Comparison of ENCODE assay signal across 33 cellular contexts in the genomic region with DNA sequence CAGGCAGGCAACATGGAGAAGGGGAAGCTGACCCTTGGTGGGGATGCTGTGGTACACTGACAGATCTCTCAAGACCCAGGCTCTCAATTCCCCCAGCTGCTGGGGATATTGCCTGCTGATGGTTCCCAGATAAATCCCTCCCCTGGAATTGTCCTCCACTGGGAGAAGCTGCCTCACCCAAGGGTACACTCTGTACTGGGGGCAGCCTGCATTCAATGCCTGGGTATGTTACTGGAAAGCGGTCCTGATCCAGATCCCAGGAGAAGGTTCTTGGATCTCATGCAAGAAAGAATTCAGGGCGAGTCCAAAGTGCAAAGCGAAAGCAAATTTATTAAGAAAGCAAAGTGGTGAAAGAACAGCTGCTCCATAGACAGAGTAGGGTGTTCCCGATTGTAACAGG.
"Had no signal": no experiment of that assay in that cellular context is flagged by ENCODE, and none has a peak within 500 bp of the region (broad histone marks: within the 10 kb centered on the region; RNA-seq: fewer than 3 reads in every experiment).

No MANE protein-coding gene starts in this region.

- DNase-seq: activated CD4-positive, alpha-beta memory T cell treated with anti-CD3 and anti-CD28 coated beads, Interleukin-2, amount 10 ng/mL, durations not matched to agents 7 days and 5 days; activated CD4-positive, alpha-beta T cell treated with anti-CD3 and anti-CD28 coated beads for 1 hour; activated CD4-positive, alpha-beta T cell treated with anti-CD3 and anti-CD28 coated beads for 48 hours; activated CD4-positive, CD25-positive, alpha-beta regulatory T cell; activated CD8-positive, alpha-beta memory T cell treated with anti-CD3 and anti-CD28 coated beads for 24 hours; activated CD8-positive, alpha-beta memory T cell treated with anti-CD3 and anti-CD28 coated beads, Interleukin-2, amount 10 ng/mL, durations not matched to agents 7 days and 5 days; activated CD8-positive, alpha-beta memory T cell treated with anti-CD3 and anti-CD28 coated beads, Interleukin-2, amount 50 U/mL, for 48 hours; activated effector memory CD4-positive, alpha-beta T cell treated with Interleukin-2 at 50 U/mL for 16 hours; activated naive CD4-positive, alpha-beta T cell treated with anti-CD3 and anti-CD28 coated beads, Interleukin-2, amount 10 ng/mL, durations not matched to agents 7 days and 5 days; activated naive CD8-positive, alpha-beta T cell treated with anti-CD3 and anti-CD28 coated beads, Interleukin-2, amount 50 U/mL, for 24 hours; activated T-cell treated with anti-CD3 and anti-CD28 coated beads, Interleukin-2, amount 50 U/mL, for 48 hours; amniotic stem cell; aorta; brain microvascular endothelial cell; NCI-H1092 treated with DMSO at 0.1 percent for 48 hours; NCI-H1417; NCI-H146; NCI-H187; NCI-H2029 treated with DMSO at 0.1 percent for 48 hours; NCI-H2107; NCI-H2171; NCI-H510A; NCI-H526; NCI-H748 treated with DMSO at 0.1 percent for 48 hours; NK-92 treated with Interleukin-12 subunit alpha and Interleukin-12 subunit beta, amount 100 ng/mL, for 24 hours; PC-9; SHP77; SJCRH30; T1000; WERI-Rb-1 had no signal

- H3K9me3 ChIP-seq: SJCRH30 had no signal

- H3K4me1 ChIP-seq: SJCRH30 had no signal

- H3K4me3 ChIP-seq: PC-9, SJCRH30, SK-N-MC had no signal

- ATAC-seq: activated CD8-positive, alpha-beta memory T cell treated with anti-CD3 and anti-CD28 coated beads, Interleukin-2, amount 10 ng/mL, durations not matched to agents 7 days and 5 days; activated naive CD8-positive, alpha-beta T cell treated with anti-CD3 and anti-CD28 coated beads, Interleukin-2, amount 50 U/mL, for 24 hours had no signal

- H3K27me3 ChIP-seq: brain microvascular endothelial cell, SJCRH30 had no signal

- H3K4me2 ChIP-seq: KMS-11, PC-9 had no signal

- H3K36me3 ChIP-seq: brain microvascular endothelial cell, SJCRH30, WERI-Rb-1 had no signal

- H3K27ac ChIP-seq: brain microvascular endothelial cell, KMS-11, PC-9, RWPE1, SJCRH30, SK-N-MC, WERI-Rb-1 had no signal

- H3K9ac ChIP-seq: KMS-11 had no signal

- H2AFZ ChIP-seq: PC-9 had no signal
